In the genomic region with DNA sequence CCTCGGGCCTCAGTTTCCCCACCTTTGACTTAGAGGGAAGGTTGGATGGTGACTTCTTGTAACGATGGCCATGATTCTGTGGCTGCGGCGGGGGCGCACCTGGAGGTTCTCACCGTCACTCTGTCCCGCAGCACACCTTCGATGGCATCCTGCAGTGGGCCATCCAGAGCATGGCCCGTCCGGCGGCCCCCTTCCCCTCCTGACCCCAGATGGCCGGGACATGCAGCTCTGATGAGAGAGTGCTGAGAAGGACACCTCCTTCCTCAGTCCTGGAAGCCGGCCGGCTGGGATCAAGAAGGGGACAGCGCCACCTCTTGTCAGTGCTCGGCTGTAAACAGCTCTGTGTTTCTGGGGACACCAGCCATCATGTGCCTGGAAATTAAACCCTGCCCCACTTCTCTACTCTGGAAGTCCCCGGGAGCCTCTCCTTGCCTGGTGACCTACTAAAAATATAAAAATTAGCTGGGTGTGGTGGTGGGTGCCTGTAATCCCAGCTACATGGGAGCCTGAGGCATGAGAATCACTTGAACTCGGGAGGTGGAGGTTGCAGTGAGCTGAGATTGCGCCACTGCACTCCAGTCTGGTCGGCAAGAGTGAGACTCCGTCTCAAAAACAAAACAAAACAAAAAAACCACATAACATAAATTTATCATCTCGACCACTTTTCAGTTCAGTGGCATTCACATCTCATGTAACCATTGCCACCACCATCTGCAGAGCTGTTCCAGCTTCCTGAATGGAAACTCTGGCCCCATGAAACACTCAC, we compare ENCODE assay signal across 8 cellular contexts. TPM values are rescaled to one million over a fixed set of nuclear protein-coding genes. Genes with fewer than 3 reads are reported as not detected.
DNase-seq lines count a peak whose midpoint lies in the region; ATAC-seq and TF ChIP-seq lines count a peak whose summit lies in the region.

No MANE protein-coding gene starts in this region.

- H3K9me3 ChIP-seq in Loucy (ENCODE audit: insufficient read depth, low read depth, low read length), result no peaks in the 10 kb centered on the region
- peaks cover 0 to 2% of the 10 kb centered on the region in 2 donors for H3K9me3 ChIP-seq in neuronal stem cell (replicated peaks in 1 of 2; ENCODE audit: control insufficient read depth in 2 of 2, insufficient read depth in 1 of 2, low read depth in 1 of 2, low read length in 2 of 2)

- H3K4me1 Mint-ChIP-seq in activated T-helper 17 cell treated with anti-CD3 and anti-CD28 coated beads, Interleukin-2, amount 50 U/mL, for 72 hours, result peaks cover 5% of the 10 kb centered on the region

- H3K36me3 ChIP-seq in Loucy (ENCODE audit: insufficient read depth, low read length) (no peaks in the 10 kb centered on the region), neuronal stem cell (replicated peaks in 1 of 2; ENCODE audit: control insufficient read depth in 2 of 2, insufficient read depth in 2 of 2, low read length in 2 of 2) (no peaks in the 10 kb centered on the region)

- no peaks in the 10 kb centered on the region for H3F3A ChIP-seq in Loucy (ENCODE audit: low read depth)

- H3K4me1 ChIP-seq in Loucy (ENCODE audit: insufficient read depth, low read length, poor library complexity, severe bottlenecking), result peaks cover 25% of the 10 kb centered on the region
- peaks cover 10 to 16% of the 10 kb centered on the region in 2 donors for H3K4me1 ChIP-seq in neuronal stem cell (ENCODE audit: control insufficient read depth in 2 of 2, insufficient read depth in 1 of 2, low read depth in 1 of 2, low read length in 2 of 2)

- no peak overlapping the region for H3K4ac ChIP-seq in neuronal stem cell (ENCODE audit: low read length)

- peaks cover 11% of the 10 kb centered on the region for H3K79me1 ChIP-seq in neuronal stem cell (ENCODE audit: low read depth, low read length)

- H3K18ac ChIP-seq in neuronal stem cell (ENCODE audit: low read length), result peak overlapping the region; percentile 74

- TF ChIP-seq CTCF in Loucy (conservative IDR thresholded peaks at IDR 0.05; ENCODE audit: low read length) (peak; percentile 76), fibroblast of pulmonary artery (IDR thresholded peaks at IDR 0.05; ENCODE audit: low read length, missing control alignments) (peak; percentile 78)

- DNase-seq in EH (ENCODE audit: low read depth), result peak; percentile 84
- DNase-seq in SHP77 treated with DMSO at 0.1 percent for 48 hours (lab: John Stamatoyannopoulos, UW), result peak; percentile 55
- DNase-seq in fibroblast of pulmonary artery (ENCODE audit: low read depth), result peak; percentile 86
- peak; percentile 80 for DNase-seq in neuronal stem cell (ENCODE audit: low spot score)
- peak; percentile 69 for DNase-seq in stromal cell of bone marrow (ENCODE audit: low read depth)

- 100% methylated on average over 1 of the region's 22 CpGs; no CpG with 5 or more reads in 1 of the 2 donors for WGBS in neuronal stem cell (ENCODE audit: extremely low coverage in 2 of 2, insufficient read length in 2 of 2, insufficient replicate concordance in 1 of 2), 2 donors

- no peak overlapping the region for H2AFZ ChIP-seq in Loucy (ENCODE audit: low read length)
- peak overlapping the region; percentile 51 for H2AFZ ChIP-seq in neuronal stem cell (ENCODE audit: low read length)

- no peak overlapping the region for H3K9ac ChIP-seq in Loucy (ENCODE audit: low read depth, low read length, poor library complexity, severe bottlenecking)
- H3K9ac ChIP-seq in neuronal stem cell (ENCODE audit: low read depth, low read length, poor library complexity), result no peak overlapping the region

- H3K79me2 ChIP-seq in Loucy (ENCODE audit: insufficient read depth, low read length), result peaks cover 26% of the 10 kb centered on the region

- no peak overlapping the region for H3K4me3 ChIP-seq in Loucy (ENCODE audit: low read length, poor library complexity, severe bottlenecking)
- no peak overlapping the region for H3K4me3 ChIP-seq in fibroblast of pulmonary artery (replicated peaks; ENCODE audit: low read depth, low read length)
- H3K4me3 ChIP-seq in neuronal stem cell (ENCODE audit: low read length in 2 of 2), result no peak overlapping the region

- H2BK12ac ChIP-seq in neuronal stem cell (ENCODE audit: low read length), result no peak overlapping the region

- no peaks in the 10 kb centered on the region for H3K27me3 Mint-ChIP-seq in activated T-helper 17 cell treated with anti-CD3 and anti-CD28 coated beads, Interleukin-2, amount 50 U/mL, for 72 hours

- H3K4me2 ChIP-seq in Loucy (ENCODE audit: low read depth, low read length, poor library complexity, severe bottlenecking) (peak overlapping the region; percentile 38), neuronal stem cell (ENCODE audit: insufficient read depth, low read length, poor library complexity, severe bottlenecking) (no peak overlapping the region)

- H2AK5ac ChIP-seq in neuronal stem cell (ENCODE audit: low read depth, low read length), result peak overlapping the region; percentile 71

- H4K8ac ChIP-seq in neuronal stem cell (ENCODE audit: low read depth, low read length), result no peak overlapping the region

- no peak overlapping the region for H3K27ac ChIP-seq in neuronal stem cell (replicated peaks; ENCODE audit: low read length)

- H3K9me2 ChIP-seq in Loucy (replicated peaks; ENCODE audit: low read depth, low read length), result no peaks in the 10 kb centered on the region

- no peak overlapping the region for H2BK120ac ChIP-seq in neuronal stem cell (ENCODE audit: low read depth, low read length)

- peaks cover 20% of the 10 kb centered on the region for H3K36me3 Mint-ChIP-seq in activated T-helper 17 cell treated with anti-CD3 and anti-CD28 coated beads, Interleukin-2, amount 50 U/mL, for 72 hours (ENCODE audit: low read depth)

- H4K91ac ChIP-seq in neuronal stem cell (ENCODE audit: low read depth, low read length, poor library complexity), result no peak overlapping the region

- H2BK15ac ChIP-seq in neuronal stem cell (ENCODE audit: low read length), result peak overlapping the region; percentile 6

- H3K9me3 Mint-ChIP-seq in activated T-helper 17 cell treated with anti-CD3 and anti-CD28 coated beads, Interleukin-2, amount 50 U/mL, for 72 hours, result no peaks in the 10 kb centered on the region

- peak; percentile 57 for ATAC-seq in activated T-helper 17 cell treated with anti-CD3 and anti-CD28 coated beads, Interleukin-2, amount 50 U/mL, for 72 hours (replicated peaks)
- ATAC-seq in GM18498 (IDR thresholded peaks at IDR 0.05; ENCODE audit: unreplicated experiment), result no peak

- peak overlapping the region; percentile 86 for H3K27ac Mint-ChIP-seq in activated T-helper 17 cell treated with anti-CD3 and anti-CD28 coated beads, Interleukin-2, amount 50 U/mL, for 72 hours

- no peak overlapping the region for H2BK5ac ChIP-seq in neuronal stem cell (ENCODE audit: low read length)

- H4K20me1 ChIP-seq in Loucy (ENCODE audit: insufficient read depth, low read length, poor library complexity, severe bottlenecking), result peaks cover 23% of the 10 kb centered on the region

- H3K27me3 ChIP-seq in Loucy (ENCODE audit: insufficient read depth, low read length, poor library complexity, severe bottlenecking) (no peaks in the 10 kb centered on the region), neuronal stem cell (ENCODE audit: control insufficient read depth in 3 of 3, insufficient read depth in 3 of 3, low read depth in 1 of 3, low read length in 3 of 3) (peaks cover 0 to 11% (median 10%) of the 10 kb centered on the region in 3 experiments)

- no peak overlapping the region for H3K14ac ChIP-seq in neuronal stem cell (ENCODE audit: low read length)

- H3K4me3 Mint-ChIP-seq in activated T-helper 17 cell treated with anti-CD3 and anti-CD28 coated beads, Interleukin-2, amount 50 U/mL, for 72 hours, result peak overlapping the region; percentile 87

- peak overlapping the region; percentile 2 for H3K23ac ChIP-seq in neuronal stem cell (ENCODE audit: low read depth, low read length, poor library complexity)

RNA-seq across cellular contexts. Expression of gene PFKL, which starts 2.1 kb away (rescaled TPM):
- total RNA-seq in activated T-helper 17 cell treated with anti-CD3 and anti-CD28 coated beads, Interleukin-2, amount 50 U/mL, for 72 hours, result 100 to 1,000 TPM; 150 to 184 TPM
- polyA plus RNA-seq in neuronal stem cell (2013, experiment 1 of 2), result 37.4 TPM
- 35.9 TPM for polyA plus RNA-seq in neuronal stem cell (2013, experiment 2 of 2)

RNA-seq across cellular contexts. Expression of gene AIRE, which starts 12.0 kb away (rescaled TPM):
- not detected for total RNA-seq in activated T-helper 17 cell treated with anti-CD3 and anti-CD28 coated beads, Interleukin-2, amount 50 U/mL, for 72 hours
- not detected for polyA plus RNA-seq in neuronal stem cell (2013, experiment 1 of 2)
- polyA plus RNA-seq in neuronal stem cell (2013, experiment 2 of 2), result not detected

RNA-seq across cellular contexts. Expression of gene DNMT3L, which starts 36.0 kb away (rescaled TPM):
- not detected for total RNA-seq in activated T-helper 17 cell treated with anti-CD3 and anti-CD28 coated beads, Interleukin-2, amount 50 U/mL, for 72 hours
- 0.04 TPM for polyA plus RNA-seq in neuronal stem cell (2013, experiment 1 of 2)
- polyA plus RNA-seq in neuronal stem cell (2013, experiment 2 of 2), result not detected

RNA-seq across cellular contexts. Expression of gene CFAP410, which starts 41.5 kb away (rescaled TPM):
- 10 to 100 TPM; 13.7 to 16.4 TPM for total RNA-seq in activated T-helper 17 cell treated with anti-CD3 and anti-CD28 coated beads, Interleukin-2, amount 50 U/mL, for 72 hours
- polyA plus RNA-seq in neuronal stem cell (2013, experiment 1 of 2), result 13.0 TPM
- 12.0 TPM for polyA plus RNA-seq in neuronal stem cell (2013, experiment 2 of 2)

RNA-seq across cellular contexts. Expression of gene TRPM2, which starts 55.7 kb away (rescaled TPM):
- 10 to 100 TPM; 10.7 to 25.6 TPM for total RNA-seq in activated T-helper 17 cell treated with anti-CD3 and anti-CD28 coated beads, Interleukin-2, amount 50 U/mL, for 72 hours
- polyA plus RNA-seq in neuronal stem cell (2013, experiment 1 of 2), result 0.03 TPM
- 0.03 TPM for polyA plus RNA-seq in neuronal stem cell (2013, experiment 2 of 2)
